Comparison of ENCODE assay signal across 16 cellular contexts in genomic region chr1:109927356-109927755, GRCh38. TPM values are rescaled to one million over a fixed set of nuclear protein-coding genes. Genes with fewer than 3 reads are reported as not detected.
DNase-seq lines count a peak whose midpoint lies in the region; TF ChIP-seq lines count a peak whose summit lies in the region.
"Had no signal": no experiment of that assay in that cellular context is flagged by ENCODE, and none has a peak within 500 bp of the region (broad histone marks: within the 10 kb centered on the region; RNA-seq: fewer than 3 reads in every experiment).

No MANE protein-coding gene starts in this region.

- no peaks in the 10 kb centered on the region for H3K9me3 Mint-ChIP-seq in activated T-helper 1 cell treated with anti-CD3 and anti-CD28 coated beads, Interleukin-12 subunit alpha, Interleukin-12 subunit beta, Interleukin-2, Interleukin-4 antibody, amounts not matched to agents 30 ng/mL and 10 ng/mL and 1 ng/mL, durations not matched to agents 14 hours and 24 hours and 36 hours
- H3K9me3 Mint-ChIP-seq: activated T-helper 17 cell treated with anti-CD3 and anti-CD28 coated beads, Interleukin-2, amount 50 U/mL, for 72 hours; CD8-positive, alpha-beta T cell; GM23338 had no signal

- H3K4me3 ChIP-seq in esophagus muscularis mucosa (no peak overlapping the region), osteoblast (ENCODE audit: insufficient read depth, low read length) (no peak overlapping the region)
- H3K4me3 ChIP-seq: GM23338 had no signal

- H3K4me3 Mint-ChIP-seq in activated T-helper 1 cell treated with anti-CD3 and anti-CD28 coated beads, Interleukin-12 subunit alpha, Interleukin-12 subunit beta, Interleukin-2, Interleukin-4 antibody, amounts not matched to agents 30 ng/mL and 10 ng/mL and 1 ng/mL, durations not matched to agents 14 hours and 24 hours and 36 hours: no peak overlapping the region
- H3K4me3 Mint-ChIP-seq: activated T-helper 17 cell treated with anti-CD3 and anti-CD28 coated beads, Interleukin-2, amount 50 U/mL, for 72 hours; CD8-positive, alpha-beta T cell; GM23338 had no signal

- H3K36me3 Mint-ChIP-seq in activated T-helper 1 cell treated with anti-CD3 and anti-CD28 coated beads, Interleukin-12 subunit alpha, Interleukin-12 subunit beta, Interleukin-2, Interleukin-4 antibody, amounts not matched to agents 30 ng/mL and 10 ng/mL and 1 ng/mL, durations not matched to agents 14 hours and 24 hours and 36 hours (ENCODE audit: low read depth): peaks cover 62% of the 10 kb centered on the region

- H3K4me1 Mint-ChIP-seq in activated T-helper 1 cell treated with anti-CD3 and anti-CD28 coated beads, Interleukin-12 subunit alpha, Interleukin-12 subunit beta, Interleukin-2, Interleukin-4 antibody, amounts not matched to agents 30 ng/mL and 10 ng/mL and 1 ng/mL, durations not matched to agents 14 hours and 24 hours and 36 hours (ENCODE audit: low read depth): peaks cover 5% of the 10 kb centered on the region

- TF ChIP-seq POLR2A in esophagus muscularis mucosa (IDR thresholded peaks at IDR 0.05; ENCODE audit: low read depth): no peak

- H3K27me3 ChIP-seq in esophagus muscularis mucosa: no peaks in the 10 kb centered on the region
- no peaks in the 10 kb centered on the region for H3K27me3 ChIP-seq in osteoblast (ENCODE audit: insufficient read depth, low read length)
- H3K27me3 ChIP-seq: brain microvascular endothelial cell had no signal

- H3K4me1 ChIP-seq in esophagus muscularis mucosa (peaks cover 51 to 78% (median 70%) of the 10 kb centered on the region in 4 donors), osteoblast (ENCODE audit: insufficient read depth, low read length) (peaks cover 32% of the 10 kb centered on the region)

- DNase-seq in activated T-helper 1 cell treated with anti-CD3 and anti-CD28 coated beads, Interleukin-12 subunit alpha, Interleukin-12 subunit beta, Interleukin-2, Interleukin-4 antibody, amounts not matched to agents 30 ng/mL and 10 ng/mL and 1 ng/mL, durations not matched to agents 14 hours and 24 hours and 36 hours (ENCODE audit: low spot score): no peak
- DNase-seq in esophagus muscularis mucosa (ENCODE audit: extremely low spot score): no peak
- no peak for DNase-seq in osteoblast (ENCODE audit: insufficient read length, low spot score, missing footprints)
- DNase-seq in stimulated activated naive CD4-positive, alpha-beta T cell (lab: John Stamatoyannopoulos, UW): no peak
- DNase-seq in GM19240 (ENCODE audit: insufficient read length, low spot score): no peak
- no peak for DNase-seq in NCI-H1417 treated with DMSO at 0.1 percent for 48 hours (lab: John Stamatoyannopoulos, UW)
- DNase-seq in effector CD4-positive, alpha-beta T cell: no peak
- DNase-seq: CD8-positive, alpha-beta T cell; NCI-H187 treated with DMSO at 0.1 percent for 48 hours; stimulated activated CD8-positive, alpha-beta memory T cell treated with anti-CD3 and anti-CD28 coated beads, Interleukin-4, amount 100 ng/mL, for 48 hours; T-helper 9 cell had no signal

- no peak for TF ChIP-seq EP300 in esophagus muscularis mucosa (IDR thresholded peaks at IDR 0.05)

- 80% methylated on average over 6 of the region's 7 CpGs for WGBS in esophagus muscularis mucosa

- intact Hi-C loops in activated T-helper 1 cell treated with anti-CD3 and anti-CD28 coated beads, Interleukin-12 subunit alpha, Interleukin-12 subunit beta, Interleukin-2, Interleukin-4 antibody, amounts not matched to agents 30 ng/mL and 10 ng/mL and 1 ng/mL, durations not matched to agents 14 hours and 24 hours and 36 hours (cut with micrococcal nuclease): no loop called here
- intact Hi-C loops in esophagus muscularis mucosa (cut with DNase I): loop anchor here (5.0 kb wide), 2 partner anchors 55 to 60 kb away; partner anchors contain the start of gene AHCYL1

- TF ChIP-seq CTCF in esophagus muscularis mucosa (IDR thresholded peaks at IDR 0.05): no peak
- no peak for TF ChIP-seq CTCF in osteoblast (IDR thresholded peaks at IDR 0.05; ENCODE audit: extremely low read depth, low read depth, low read length)

- H2AFZ ChIP-seq in osteoblast (ENCODE audit: low read length): no peak overlapping the region
- H2AFZ ChIP-seq: GM23338 had no signal

- H3K27ac Mint-ChIP-seq in activated T-helper 1 cell treated with anti-CD3 and anti-CD28 coated beads, Interleukin-12 subunit alpha, Interleukin-12 subunit beta, Interleukin-2, Interleukin-4 antibody, amounts not matched to agents 30 ng/mL and 10 ng/mL and 1 ng/mL, durations not matched to agents 14 hours and 24 hours and 36 hours: peak overlapping the region; percentile 63
- H3K27ac Mint-ChIP-seq: CD8-positive, alpha-beta T cell; GM23338 had no signal

- peaks cover 47 to 72% (median 67%) of the 10 kb centered on the region in 4 donors for H3K36me3 ChIP-seq in esophagus muscularis mucosa
- peaks cover 71% of the 10 kb centered on the region for H3K36me3 ChIP-seq in osteoblast (ENCODE audit: insufficient read depth, low read length)

- H3K9me3 ChIP-seq in esophagus muscularis mucosa: no peaks in the 10 kb centered on the region
- no peaks in the 10 kb centered on the region for H3K9me3 ChIP-seq in osteoblast (ENCODE audit: low read depth, low read length)

- H3K4me2 ChIP-seq in osteoblast (ENCODE audit: insufficient read depth, low read length): no peak overlapping the region
- H3K4me2 ChIP-seq: GM23338 had no signal

- H3K27me3 Mint-ChIP-seq in activated T-helper 1 cell treated with anti-CD3 and anti-CD28 coated beads, Interleukin-12 subunit alpha, Interleukin-12 subunit beta, Interleukin-2, Interleukin-4 antibody, amounts not matched to agents 30 ng/mL and 10 ng/mL and 1 ng/mL, durations not matched to agents 14 hours and 24 hours and 36 hours (ENCODE audit: insufficient read depth): peaks cover 1% of the 10 kb centered on the region
- H3K27me3 Mint-ChIP-seq: activated T-helper 17 cell treated with anti-CD3 and anti-CD28 coated beads, Interleukin-2, amount 50 U/mL, for 72 hours had no signal

- H3K79me2 ChIP-seq in osteoblast (ENCODE audit: insufficient read depth, low read length): peaks cover 11% of the 10 kb centered on the region

- H3K27ac ChIP-seq in esophagus muscularis mucosa (replicated peaks in 1 of 4) (peak overlapping the region; percentile 76 to 85 (median 84)), osteoblast (ENCODE audit: low read depth, low read length) (peak overlapping the region; percentile 69), temporal lobe (ENCODE audit: low read depth, low read length) (peak overlapping the region; percentile 68)
- H3K27ac ChIP-seq: brain microvascular endothelial cell, HL-60 had no signal

- H4K20me1 ChIP-seq in osteoblast (ENCODE audit: insufficient read depth, low read length): peaks cover 15% of the 10 kb centered on the region

RNA-seq across cellular contexts. Expression of gene CSF1, which starts 16.7 kb away (rescaled TPM):
- total RNA-seq in activated T-helper 1 cell treated with anti-CD3 and anti-CD28 coated beads, Interleukin-12 subunit alpha, Interleukin-12 subunit beta, Interleukin-2, Interleukin-4 antibody, amounts not matched to agents 30 ng/mL and 10 ng/mL and 1 ng/mL, durations not matched to agents 14 hours and 24 hours and 36 hours: 269 and 275 TPM in 2 replicates
- total RNA-seq in esophagus muscularis mucosa (10 to 100 TPM; 27.0 to 92.6 (median 48.1) TPM), osteoblast (38.0 and 53.9 TPM in 2 replicates), temporal lobe (1.7 TPM)

RNA-seq across cellular contexts. Expression of gene AHCYL1, which starts 57.2 kb away (rescaled TPM):
- total RNA-seq in activated T-helper 1 cell treated with anti-CD3 and anti-CD28 coated beads, Interleukin-12 subunit alpha, Interleukin-12 subunit beta, Interleukin-2, Interleukin-4 antibody, amounts not matched to agents 30 ng/mL and 10 ng/mL and 1 ng/mL, durations not matched to agents 14 hours and 24 hours and 36 hours: 63.8 and 64.1 TPM in 2 replicates
- total RNA-seq in esophagus muscularis mucosa: 100 to 1,000 TPM in 1 of 4 donors, 10 to 100 TPM in 3; 72.1 to 111 (median 91.0) TPM
- 56.8 and 61.0 TPM in 2 replicates for total RNA-seq in osteoblast
- 24.8 TPM for total RNA-seq in temporal lobe

Comparison
In these comparisons a context has a peak if more than half of its experiments do, and no peak if none do; other contexts are left out.
1. RNA of gene CSF1, which starts 16.7 kb away (total RNA-seq): 269 to 275 TPM in activated T-helper 1 cell treated with anti-CD3 and anti-CD28 coated beads, Interleukin-12 subunit alpha, Interleukin-12 subunit beta, Interleukin-2, Interleukin-4 antibody, amounts not matched to agents 30 ng/mL and 10 ng/mL and 1 ng/mL, durations not matched to agents 14 hours and 24 hours and 36 hours, 38.0 to 53.9 TPM in osteoblast and 27.0 to 92.6 TPM in esophagus muscularis mucosa; 1.7 TPM in temporal lobe (single experiment); every median in the first group is over 10 times any median in the second.
2. Peak in every context shown above with its lines, with median percentiles within 50 percentile points of each other: H3K27ac ChIP-seq.